8 cellular contexts compared by ENCODE assay signal in the genomic region with DNA sequence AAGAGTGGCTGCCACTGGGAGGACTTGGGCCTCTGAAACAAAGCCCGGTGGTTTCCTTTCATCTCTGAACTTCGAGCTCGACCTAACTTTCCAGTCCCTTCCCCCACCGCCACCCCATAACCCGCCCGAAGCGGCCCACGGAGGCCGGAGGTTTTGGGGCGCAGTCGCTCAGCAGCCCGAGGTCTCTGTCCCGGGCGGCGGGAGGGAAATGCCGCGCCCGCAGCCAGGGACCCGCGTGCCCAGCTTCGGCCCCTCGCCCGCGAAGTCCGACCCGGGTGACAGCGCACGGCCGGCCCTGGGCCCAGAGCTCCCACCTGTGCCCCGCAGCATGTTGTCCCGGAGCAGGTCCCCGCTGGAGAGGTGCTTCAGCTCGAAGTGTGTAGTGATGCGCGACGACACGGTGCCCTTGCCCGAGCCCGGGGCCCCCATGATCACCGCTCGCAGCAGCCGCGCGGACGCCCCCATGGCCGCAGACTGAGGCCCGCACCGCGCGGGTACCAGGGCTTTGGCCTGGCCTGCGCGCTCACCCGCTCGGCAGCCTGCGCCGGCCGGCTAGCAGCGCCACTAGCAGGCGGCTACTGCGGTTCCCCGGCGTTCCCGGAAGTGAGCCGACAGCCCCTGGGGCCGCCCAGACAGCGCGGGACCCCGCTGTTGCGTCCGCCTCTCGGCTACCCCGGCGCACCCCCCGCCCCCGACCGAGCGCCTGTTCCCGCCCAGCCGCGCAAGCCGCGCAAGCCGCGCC. TPM values are rescaled to one million over a fixed set of nuclear protein-coding genes. Genes with fewer than 3 reads are reported as not detected.
A peak's percentile ranks its signal among the peaks of the same experiment; 100 is the strongest.
DNase-seq lines count a peak whose midpoint lies in the region; ATAC-seq and TF ChIP-seq lines count a peak whose summit lies in the region.

A gene (minus strand): TSS at position 580 of the 742 bp plus-strand sequence. CDS start 115 bp downstream, at position 465.

- H3K4me3 ChIP-seq in GM06990 (replicated peaks; ENCODE audit: low read depth, low read length) (peak within 1 kb of the TSS; percentile 87), H7 (ENCODE audit: insufficient read depth, low read depth, low read length) (peak within 1 kb of the TSS; percentile 97), Loucy (ENCODE audit: low read length, poor library complexity, severe bottlenecking) (peak within 1 kb of the TSS; percentile 90), osteoblast (ENCODE audit: insufficient read depth, low read length) (peak within 1 kb of the TSS; percentile 90), testis (peak within 1 kb of the TSS; percentile 86 to 90)

- peaks cover 22% of the 10 kb centered on the region for H4K20me1 ChIP-seq in Loucy (ENCODE audit: insufficient read depth, low read length, poor library complexity, severe bottlenecking)
- H4K20me1 ChIP-seq in osteoblast (ENCODE audit: insufficient read depth, low read length): peaks cover 4% of the 10 kb centered on the region

- no peaks in the 10 kb centered on the region for H3K27me3 Mint-ChIP-seq in activated naive CD4-positive, alpha-beta T cell treated with anti-CD3 and anti-CD28 coated beads, Interleukin-2, amount 50 U/mL, for 24 hours

- H3K27ac Mint-ChIP-seq in activated naive CD4-positive, alpha-beta T cell treated with anti-CD3 and anti-CD28 coated beads, Interleukin-2, amount 50 U/mL, for 24 hours: peak within 1 kb of the TSS; percentile 87

- H3K9me3 ChIP-seq in Loucy (ENCODE audit: insufficient read depth, low read depth, low read length) (no peaks in the 10 kb centered on the region), osteoblast (ENCODE audit: low read depth, low read length) (no peaks in the 10 kb centered on the region), testis (no peaks in the 10 kb centered on the region)

- H3K4me3 Mint-ChIP-seq in activated naive CD4-positive, alpha-beta T cell treated with anti-CD3 and anti-CD28 coated beads, Interleukin-2, amount 50 U/mL, for 24 hours: peak within 1 kb of the TSS; percentile 93

- intact Hi-C loops in testis (cut with DNase I; ENCODE audit: low total_unique reads): loop anchor here (5.0 kb wide), 1 partner anchor 78 kb away; a partner anchor contains a TSS

- peak; percentile 19 for TF ChIP-seq CTCF in GM06990 (IDR thresholded peaks at IDR 0.05; ENCODE audit: insufficient read depth, low read length, poor library complexity, severe bottlenecking)
- TF ChIP-seq CTCF in Loucy (conservative IDR thresholded peaks at IDR 0.05; ENCODE audit: low read length): no peak; the same call in 1 of the 2 replicates
- peak; percentile 16 for TF ChIP-seq CTCF in osteoblast (IDR thresholded peaks at IDR 0.05; ENCODE audit: extremely low read depth, low read depth, low read length)
- no peak for TF ChIP-seq CTCF in testis (IDR thresholded peaks at IDR 0.05)

- H3K9me3 Mint-ChIP-seq in activated naive CD4-positive, alpha-beta T cell treated with anti-CD3 and anti-CD28 coated beads, Interleukin-2, amount 50 U/mL, for 24 hours: no peaks in the 10 kb centered on the region

- DNase-seq in GM06990 (ENCODE audit: extremely low read depth, insufficient read length) (peak; percentile 93), H7 (peak; percentile 95), glomerular endothelial cell (ENCODE audit: extremely low read depth, low read depth, low spot score) (no peak), osteoblast (ENCODE audit: insufficient read length, low spot score, missing footprints) (peak; percentile 97), testis (peak; percentile 84)

- H3K9me2 ChIP-seq in Loucy (replicated peaks; ENCODE audit: low read depth, low read length): no peaks in the 10 kb centered on the region

- peak; percentile 94 for ATAC-seq in SK-N-SH treated with all-trans-retinoic acid at 6 μM for 48 hours

- peak within 1 kb of the TSS; percentile 80 for H3K27ac ChIP-seq in osteoblast (ENCODE audit: low read depth, low read length)
- H3K27ac ChIP-seq in testis: peak within 1 kb of the TSS; percentile 92 to 94

- H3K27me3 ChIP-seq in GM06990 (replicated peaks; ENCODE audit: control insufficient read depth, insufficient read depth, low read length) (no peaks in the 10 kb centered on the region), H7 (ENCODE audit: control insufficient read depth, insufficient read depth, low read length) (no peaks in the 10 kb centered on the region), Loucy (ENCODE audit: insufficient read depth, low read length, poor library complexity, severe bottlenecking) (no peaks in the 10 kb centered on the region), osteoblast (ENCODE audit: insufficient read depth, low read length) (no peaks in the 10 kb centered on the region), testis (no peaks in the 10 kb centered on the region)

- H3F3A ChIP-seq in Loucy (ENCODE audit: low read depth): peaks cover 5% of the 10 kb centered on the region; the same call in 1 of the 2 replicates

- H3K4me1 ChIP-seq in Loucy (ENCODE audit: insufficient read depth, low read length, poor library complexity, severe bottlenecking) (peaks cover 30% of the 10 kb centered on the region), osteoblast (ENCODE audit: insufficient read depth, low read length) (peaks cover 13% of the 10 kb centered on the region), testis (peaks cover 8% of the 10 kb centered on the region)

- TF ChIP-seq POLR2A in testis (IDR thresholded peaks at IDR 0.05): peak; percentile 26

- H3K36me3 ChIP-seq in GM06990 (ENCODE audit: control insufficient read depth, insufficient read depth, low read length) (no peaks in the 10 kb centered on the region), H7 (replicated peaks; ENCODE audit: control insufficient read depth, insufficient read depth, low read length) (no peaks in the 10 kb centered on the region), Loucy (ENCODE audit: insufficient read depth, low read length) (no peaks in the 10 kb centered on the region), osteoblast (ENCODE audit: insufficient read depth, low read length) (no peaks in the 10 kb centered on the region), testis (ENCODE audit: low read depth, missing control alignments) (no peaks in the 10 kb centered on the region)

- H3K36me3 Mint-ChIP-seq in activated naive CD4-positive, alpha-beta T cell treated with anti-CD3 and anti-CD28 coated beads, Interleukin-2, amount 50 U/mL, for 24 hours: no peaks in the 10 kb centered on the region

- H2AFZ ChIP-seq in Loucy (ENCODE audit: low read length) (peak within 1 kb of the TSS; percentile 91), osteoblast (ENCODE audit: low read length) (peak within 1 kb of the TSS; percentile 92)

- peaks cover 44% of the 10 kb centered on the region for H3K79me2 ChIP-seq in Loucy (ENCODE audit: insufficient read depth, low read length)
- peaks cover 37% of the 10 kb centered on the region for H3K79me2 ChIP-seq in osteoblast (ENCODE audit: insufficient read depth, low read length)

- H3K4me2 ChIP-seq in Loucy (ENCODE audit: low read depth, low read length, poor library complexity, severe bottlenecking) (peak within 1 kb of the TSS; percentile 78), osteoblast (ENCODE audit: insufficient read depth, low read length) (peak within 1 kb of the TSS; percentile 94)

- peaks cover 57% of the 10 kb centered on the region for H3K4me1 Mint-ChIP-seq in activated naive CD4-positive, alpha-beta T cell treated with anti-CD3 and anti-CD28 coated beads, Interleukin-2, amount 50 U/mL, for 24 hours

- peak within 1 kb of the TSS; percentile 92 for H3K9ac ChIP-seq in Loucy (ENCODE audit: low read depth, low read length, poor library complexity, severe bottlenecking)

- WGBS in testis, 2 donors: 0% methylated on average over 2 to 71 of the region's 84 CpGs

TF ChIP-seq in SK-N-SH treated with all-trans-retinoic acid at 6 μM for 48 hours, 23 proteins besides CTCF, POLR2A, EP300 and RAD21 (continues in another document):
- no peak for TF ChIP-seq PPARA (CRISPR knock-in tag; IDR thresholded peaks at IDR 0.05; ENCODE audit: borderline replicate concordance)
- TF ChIP-seq, protein P1, sequence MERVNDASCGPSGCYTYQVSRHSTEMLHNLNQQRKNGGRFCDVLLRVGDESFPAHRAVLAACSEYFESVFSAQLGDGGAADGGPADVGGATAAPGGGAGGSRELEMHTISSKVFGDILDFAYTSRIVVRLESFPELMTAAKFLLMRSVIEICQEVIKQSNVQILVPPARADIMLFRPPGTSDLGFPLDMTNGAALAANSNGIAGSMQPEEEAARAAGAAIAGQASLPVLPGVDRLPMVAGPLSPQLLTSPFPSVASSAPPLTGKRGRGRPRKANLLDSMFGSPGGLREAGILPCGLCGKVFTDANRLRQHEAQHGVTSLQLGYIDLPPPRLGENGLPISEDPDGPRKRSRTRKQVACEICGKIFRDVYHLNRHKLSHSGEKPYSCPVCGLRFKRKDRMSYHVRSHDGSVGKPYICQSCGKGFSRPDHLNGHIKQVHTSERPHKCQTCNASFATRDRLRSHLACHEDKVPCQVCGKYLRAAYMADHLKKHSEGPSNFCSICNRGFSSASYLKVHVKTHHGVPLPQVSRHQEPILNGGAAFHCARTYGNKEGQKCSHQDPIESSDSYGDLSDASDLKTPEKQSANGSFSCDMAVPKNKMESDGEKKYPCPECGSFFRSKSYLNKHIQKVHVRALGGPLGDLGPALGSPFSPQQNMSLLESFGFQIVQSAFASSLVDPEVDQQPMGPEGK (CRISPR knock-in tag; IDR thresholded peaks at IDR 0.05; ENCODE audit: borderline replicate concordance): no peak
- TF ChIP-seq TCF4 (CRISPR knock-in tag; IDR thresholded peaks at IDR 0.05; ENCODE audit: borderline replicate concordance): no peak
- TF ChIP-seq BACH2 (CRISPR knock-in tag; IDR thresholded peaks at IDR 0.05; ENCODE audit: borderline replicate concordance): no peak

RNA-seq across cellular contexts. Expression of the gene that starts here (rescaled TPM):
- 116 and 118 TPM in 2 replicates for total RNA-seq in H7 (2014; rRNA removed; shearing (Covaris generic))
- total RNA-seq in glomerular endothelial cell (63.6 and 66.4 TPM in 2 replicates), osteoblast (48.9 and 77.2 TPM in 2 replicates), testis (10 to 100 TPM; 18.3 to 24.1 TPM)
- polyA plus RNA-seq in testis (ENCODE audit: insufficient read depth, low read depth, low replicate concordance): 23.4 TPM

Comparison
In these comparisons a context has a peak if more than half of its experiments do, and no peak if none do; other contexts are left out.
1. CTCF ChIP-seq: peak in GM06990 (single experiment) and osteoblast (single experiment); none in Loucy (single experiment) and testis (0 of 3).
2. Peak in every context shown above with its lines, with median percentiles within 50 percentile points of each other: H3K4me3 ChIP-seq.